8 cellular contexts compared by ENCODE assay signal in genomic region chr1:45493116-45493697, GRCh38. TPM values are rescaled to one million over a fixed set of nuclear protein-coding genes. Genes with fewer than 3 reads are reported as not detected.
A peak's percentile ranks its signal among the peaks of the same experiment; 100 is the strongest.
DNase-seq lines count a peak whose midpoint lies in the region; ATAC-seq and TF ChIP-seq lines count a peak whose summit lies in the region.

No MANE protein-coding gene starts in this region.

- peak in 6 of 7 experiments; percentile 34 to 61 (median 44) for DNase-seq in CD8-positive, alpha-beta T cell
- DNase-seq in H7, result peak; percentile 78
- DNase-seq in NCI-H748 treated with DMSO at 0.1 percent for 48 hours (lab: John Stamatoyannopoulos, UW), result peak; percentile 36
- DNase-seq in activated T-cell treated with anti-CD3 and anti-CD28 coated beads, Interleukin-2, amount 50 U/mL, for 48 hours, result peak; percentile 43 to 57
- DNase-seq in fibroblast of the aortic adventitia (ENCODE audit: low read depth), result peak; percentile 75
- peak; percentile 64 for DNase-seq in retina

- H3K4me1 ChIP-seq in CD8-positive, alpha-beta T cell (ENCODE audit: insufficient read depth, low read length), result peaks cover 11% of the 10 kb centered on the region

- H3K27me3 Mint-ChIP-seq in CD8-positive, alpha-beta T cell (ENCODE audit: low read depth), result no peaks in the 10 kb centered on the region

- no peaks in the 10 kb centered on the region for H3K27me3 ChIP-seq in CD8-positive, alpha-beta T cell (ENCODE audit: insufficient read depth, low read length)
- H3K27me3 ChIP-seq in H7 (ENCODE audit: control insufficient read depth, insufficient read depth, low read length), result peaks cover 11% of the 10 kb centered on the region; the same call in 1 of the 2 replicates

- H3K4me3 Mint-ChIP-seq in CD8-positive, alpha-beta T cell, result no peak overlapping the region

- peaks cover 20% of the 10 kb centered on the region for H3K36me3 Mint-ChIP-seq in CD8-positive, alpha-beta T cell

- no peak overlapping the region for H3K27ac ChIP-seq in CD8-positive, alpha-beta T cell (ENCODE audit: low read depth, low read length)

- ATAC-seq in CD8-positive, alpha-beta T cell, result no peak
- ATAC-seq in HG02970 (IDR thresholded peaks at IDR 0.05; ENCODE audit: low FRiP score, unreplicated experiment) (no peak), HG02884 (IDR thresholded peaks at IDR 0.05; ENCODE audit: unreplicated experiment) (no peak)

- no peaks in the 10 kb centered on the region for H3K9me3 Mint-ChIP-seq in CD8-positive, alpha-beta T cell

- H3K4me1 Mint-ChIP-seq in CD8-positive, alpha-beta T cell (ENCODE audit: low read depth), result peaks cover 15% of the 10 kb centered on the region

- H3K36me3 ChIP-seq in CD8-positive, alpha-beta T cell (ENCODE audit: insufficient read depth, low read length), result no peaks in the 10 kb centered on the region
- no peaks in the 10 kb centered on the region for H3K36me3 ChIP-seq in H7 (replicated peaks; ENCODE audit: control insufficient read depth, insufficient read depth, low read length)

- TF ChIP-seq CTCF in CD8-positive, alpha-beta T cell (IDR thresholded peaks at IDR 0.05), result peak; percentile 73
- TF ChIP-seq CTCF in fibroblast of the aortic adventitia (IDR thresholded peaks at IDR 0.05; ENCODE audit: insufficient read depth, low read length), result peak; percentile 43

- intact Hi-C loops in CD8-positive, alpha-beta T cell (cut with DNase I, micrococcal nuclease), result loop anchor here (1.0 to 5.0 kb wide), 9 partner anchors 133 to 784 kb away; partner anchors contain the start of genes RNU5D-1 (in 1 of the 2) and ZSWIM5 (in 1 of the 2)

- no peak overlapping the region for H3K4me3 ChIP-seq in CD8-positive, alpha-beta T cell (ENCODE audit: low read depth, low read length)
- H3K4me3 ChIP-seq in H7 (ENCODE audit: insufficient read depth, low read depth, low read length) (no peak overlapping the region), fibroblast of the aortic adventitia (ENCODE audit: low read depth, low read length) (no peak overlapping the region)

- H3K9me3 ChIP-seq in CD8-positive, alpha-beta T cell (ENCODE audit: low read length), result no peaks in the 10 kb centered on the region

- POLR2A ChIA-PET in CD8-positive, alpha-beta T cell (lab: Charles Lee), result interaction anchor here (0.6 to 4.0 kb wide), 7 partner anchors 29 to 482 kb away, joined by 3 to 33 read pairs (median 4); partner anchors contain the start of genes HECTD3, MUTYH, PRDX1 and TOE1

- H3K27ac Mint-ChIP-seq in CD8-positive, alpha-beta T cell, result no peak overlapping the region

- CTCF ChIA-PET in CD8-positive, alpha-beta T cell (lab: Charles Lee), result interaction anchor here (0.5 to 8.5 kb wide), 35 partner anchors 12 to 795 kb away, joined by 3 to 182 read pairs (median 4); partner anchors contain the start of genes HECTD3, MUTYH, NASP and PRDX1

RNA-seq across cellular contexts. Expression of gene TESK2, which starts 2.2 kb away (rescaled TPM):
- total RNA-seq in CD8-positive, alpha-beta T cell, result 1 to 10 TPM; 4.6 to 5.8 TPM
- total RNA-seq in H7 (2014; rRNA removed; shearing (Covaris generic)), result 14.5 and 17.7 TPM in 2 replicates
- total RNA-seq in fibroblast of the aortic adventitia (ENCODE audit: low replicate concordance), result 2.0 and 5.7 TPM in 2 replicates

RNA-seq across cellular contexts. Expression of gene CCDC163, which starts 6.7 kb away (rescaled TPM):
- total RNA-seq in CD8-positive, alpha-beta T cell, result 1 to 10 TPM; 3.9 to 4.7 TPM
- 2.8 and 3.4 TPM in 2 replicates for total RNA-seq in H7 (2014; rRNA removed; shearing (Covaris generic))
- 0.57 and 1.5 TPM in 2 replicates for total RNA-seq in fibroblast of the aortic adventitia (ENCODE audit: low replicate concordance)

RNA-seq across cellular contexts. Expression of gene MMACHC, which starts 6.9 kb away (rescaled TPM):
- total RNA-seq in CD8-positive, alpha-beta T cell, result under 1 TPM; 0.14 to 0.30 TPM
- 10.5 and 11.7 TPM in 2 replicates for total RNA-seq in H7 (2014; rRNA removed; shearing (Covaris generic))
- 2.2 and 5.2 TPM in 2 replicates for total RNA-seq in fibroblast of the aortic adventitia (ENCODE audit: low replicate concordance)

RNA-seq across cellular contexts. Expression of gene PRDX1, which starts 28.5 kb away (rescaled TPM):
- total RNA-seq in CD8-positive, alpha-beta T cell, result 10 to 100 TPM; 20.4 to 27.0 TPM
- total RNA-seq in H7 (2014; rRNA removed; shearing (Covaris generic)), result 2,468 and 2,910 TPM in 2 replicates
- total RNA-seq in fibroblast of the aortic adventitia (ENCODE audit: low replicate concordance), result 272 and 467 TPM in 2 replicates

RNA-seq across cellular contexts. Expression of gene AKR1A1, which starts 57.4 kb away (rescaled TPM):
- total RNA-seq in CD8-positive, alpha-beta T cell, result 10 to 100 TPM; 27.2 to 31.9 TPM
- 371 and 395 TPM in 2 replicates for total RNA-seq in H7 (2014; rRNA removed; shearing (Covaris generic))
- total RNA-seq in fibroblast of the aortic adventitia (ENCODE audit: low replicate concordance), result 128 and 174 TPM in 2 replicates
